8 cellular contexts compared by ENCODE assay signal in the genomic region with DNA sequence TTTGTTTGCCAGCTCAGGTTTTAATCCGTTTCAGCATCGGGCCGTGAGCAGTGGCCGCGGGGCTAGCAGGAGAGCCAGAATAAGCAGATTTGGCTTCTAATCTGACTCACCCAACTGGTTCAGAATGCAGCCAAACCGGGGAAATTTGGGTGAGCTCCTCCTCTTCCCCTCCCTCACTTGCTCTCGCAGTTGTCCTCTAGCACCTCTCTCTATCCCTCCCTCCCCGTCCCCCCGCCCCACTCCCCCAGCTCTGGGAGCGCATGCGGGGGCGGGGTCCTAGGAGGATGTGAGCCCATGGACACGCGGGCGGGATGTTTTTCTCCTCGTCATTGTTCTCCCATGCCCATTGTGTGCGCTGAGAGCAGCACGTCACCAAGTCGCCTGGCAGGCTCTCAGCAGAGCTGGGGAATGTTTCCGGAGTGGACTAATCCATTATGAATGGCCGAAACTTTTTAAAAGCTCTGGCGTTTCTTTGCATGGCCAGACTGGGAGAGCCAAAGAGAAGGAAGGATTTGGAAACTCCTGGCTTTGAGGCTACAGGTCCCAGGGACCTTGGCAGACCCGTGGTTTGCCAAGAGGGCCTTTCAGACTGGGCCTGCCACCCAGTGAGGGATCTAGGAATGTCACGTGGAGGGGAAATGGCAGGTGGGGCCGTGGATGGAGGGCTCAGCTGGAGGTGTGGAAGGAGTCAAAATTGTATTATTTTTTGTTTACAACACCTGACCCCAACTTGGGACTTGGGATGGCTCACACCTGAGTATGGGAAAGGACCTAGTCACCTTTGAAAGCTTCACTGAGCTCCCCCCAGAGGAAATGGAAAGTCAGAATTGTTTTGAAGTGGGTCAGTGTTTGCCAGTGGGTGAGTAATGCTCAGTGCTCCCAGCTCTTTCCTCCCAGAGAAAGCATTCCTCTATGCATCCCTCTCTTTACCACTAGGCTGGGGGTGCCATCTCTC. TPM values are rescaled to one million over a fixed set of nuclear protein-coding genes. Genes with fewer than 3 reads are reported as not detected.
DNase-seq lines count a peak whose midpoint lies in the region; ATAC-seq, FAIRE-seq and TF ChIP-seq lines count a peak whose summit lies in the region.

No MANE protein-coding gene starts in this region.

- peaks cover 9% of the 10 kb centered on the region for H3K4me1 Mint-ChIP-seq in activated T-cell treated with anti-CD3 and anti-CD28 coated beads, Interleukin-2, amount 50 U/mL, for 72 hours (ENCODE audit: low read depth)
- H3K4me1 Mint-ChIP-seq in neural progenitor cell: peaks cover 21% of the 10 kb centered on the region

- no peaks in the 10 kb centered on the region for H3K9me3 Mint-ChIP-seq in activated T-cell treated with anti-CD3 and anti-CD28 coated beads, Interleukin-2, amount 50 U/mL, for 72 hours
- no peaks in the 10 kb centered on the region for H3K9me3 Mint-ChIP-seq in neural progenitor cell

- peak; percentile 82 to 86 for ATAC-seq in activated T-cell treated with anti-CD3 and anti-CD28 coated beads, Interleukin-2, amount 50 U/mL, for 72 hours (replicated peaks in 1 of 2)
- ATAC-seq in GM18870 (IDR thresholded peaks at IDR 0.05; ENCODE audit: unreplicated experiment) (no peak), GM21526 (IDR thresholded peaks at IDR 0.05; ENCODE audit: low FRiP score, unreplicated experiment) (no peak)

- DNase-seq in EH (ENCODE audit: low read depth) (peak; percentile 92), NCI-H128 (lab: John Stamatoyannopoulos, UW; ENCODE audit: unreplicated experiment) (peak; percentile 38), globus pallidus (ENCODE audit: low spot score) (peak; percentile 89), neural progenitor cell (ENCODE audit: low spot score) (peak; percentile 94), small intestine (no peak)
- DNase-seq in activated T-cell treated with anti-CD3 and anti-CD28 coated beads, Interleukin-2, amount 50 U/mL, for 72 hours: peak; percentile 37 to 38

- H3K27me3 ChIP-seq in neural progenitor cell (no peaks in the 10 kb centered on the region), small intestine (ENCODE audit: control insufficient read depth in 2 of 2, insufficient read depth in 2 of 2, low read length in 2 of 2) (peaks cover 0 to 2% of the 10 kb centered on the region in 2 donors)

- peak overlapping the region; percentile 82 for H3K27ac ChIP-seq in neural progenitor cell
- peak overlapping the region in 1 of 2 donors; percentile 72 for H3K27ac ChIP-seq in small intestine (ENCODE audit: low read depth in 1 of 2, low read length in 1 of 2)

- 2 to 3% (median 2%) methylated on average over 25 of the region's 25 CpGs for WGBS in small intestine, 3 donors

- peaks cover 28% of the 10 kb centered on the region for H3K27me3 Mint-ChIP-seq in activated T-cell treated with anti-CD3 and anti-CD28 coated beads, Interleukin-2, amount 50 U/mL, for 72 hours (ENCODE audit: low read depth)
- H3K27me3 Mint-ChIP-seq in neural progenitor cell (ENCODE audit: insufficient read depth, low read depth): peaks cover 21% of the 10 kb centered on the region

- H3K4me1 ChIP-seq in neural progenitor cell (peaks cover 8% of the 10 kb centered on the region), small intestine (ENCODE audit: control insufficient read depth in 2 of 2, insufficient read depth in 1 of 2, low read depth in 1 of 2, low read length in 1 of 2) (peaks cover 0 to 2% of the 10 kb centered on the region in 2 donors)

- H3K9me3 ChIP-seq in neural progenitor cell (ENCODE audit: low read depth): no peaks in the 10 kb centered on the region
- H3K9me3 ChIP-seq in small intestine (ENCODE audit: control insufficient read depth, low read depth): no peaks in the 10 kb centered on the region

- H3F3A ChIP-seq in neural progenitor cell (ENCODE audit: low read depth): peaks cover 29% of the 10 kb centered on the region

- H4K20me1 ChIP-seq in neural progenitor cell (ENCODE audit: low read depth): no peaks in the 10 kb centered on the region

- no peak for FAIRE-seq in small intestine (lab: Jason Lieb, UNC)

- no peaks in the 10 kb centered on the region for H3K36me3 Mint-ChIP-seq in activated T-cell treated with anti-CD3 and anti-CD28 coated beads, Interleukin-2, amount 50 U/mL, for 72 hours (ENCODE audit: insufficient read depth in 2 of 2)
- no peaks in the 10 kb centered on the region for H3K36me3 Mint-ChIP-seq in neural progenitor cell

- peak overlapping the region; percentile 38 for H3K4me3 ChIP-seq in neural progenitor cell
- H3K4me3 ChIP-seq in small intestine (ENCODE audit: low read depth in 1 of 2, low read length in 2 of 2): no peak overlapping the region

- no peak overlapping the region for H3K9ac ChIP-seq in neural progenitor cell

- H3K36me3 ChIP-seq in neural progenitor cell: no peaks in the 10 kb centered on the region
- no peaks in the 10 kb centered on the region for H3K36me3 ChIP-seq in small intestine (ENCODE audit: control insufficient read depth in 2 of 2, insufficient read depth in 2 of 2, low read length in 2 of 2)

- no peak for TF ChIP-seq CTCF in neural progenitor cell (IDR thresholded peaks at IDR 0.05)

- H2AFZ ChIP-seq in neural progenitor cell (replicated peaks): peak overlapping the region; percentile 76

- H3K79me2 ChIP-seq in neural progenitor cell (ENCODE audit: low read depth): no peaks in the 10 kb centered on the region

- H3K4me2 ChIP-seq in neural progenitor cell: peak overlapping the region; percentile 71

- peak overlapping the region; percentile 69 to 76 for H3K4me3 Mint-ChIP-seq in activated T-cell treated with anti-CD3 and anti-CD28 coated beads, Interleukin-2, amount 50 U/mL, for 72 hours
- peak overlapping the region; percentile 83 for H3K4me3 Mint-ChIP-seq in neural progenitor cell

- H3K27ac Mint-ChIP-seq in activated T-cell treated with anti-CD3 and anti-CD28 coated beads, Interleukin-2, amount 50 U/mL, for 72 hours: no peak overlapping the region
- peak overlapping the region; percentile 99 for H3K27ac Mint-ChIP-seq in neural progenitor cell

RNA-seq across cellular contexts. Expression of a gene that starts 39.2 kb away (rescaled TPM):
- total RNA-seq in activated T-cell treated with anti-CD3 and anti-CD28 coated beads, Interleukin-2, amount 50 U/mL, for 72 hours: 1 to 10 TPM; 2.3 to 3.3 TPM
- total RNA-seq in neural progenitor cell (ENCODE audit: low replicate concordance): 14.1 and 25.5 TPM in 2 replicates
- 10 to 100 TPM; 32.7 to 62.4 (median 43.8) TPM for polyA plus RNA-seq in small intestine

Comparison
In these comparisons a context has a peak if more than half of its experiments do, and no peak if none do; other contexts are left out.
1. ATAC-seq: peak in activated T-cell treated with anti-CD3 and anti-CD28 coated beads, Interleukin-2, amount 50 U/mL, for 72 hours (2 of 2); none in GM18870 (single experiment) and GM21526 (single experiment).